Comparison of ENCODE assay signal across 13 cellular contexts in the genomic region with DNA sequence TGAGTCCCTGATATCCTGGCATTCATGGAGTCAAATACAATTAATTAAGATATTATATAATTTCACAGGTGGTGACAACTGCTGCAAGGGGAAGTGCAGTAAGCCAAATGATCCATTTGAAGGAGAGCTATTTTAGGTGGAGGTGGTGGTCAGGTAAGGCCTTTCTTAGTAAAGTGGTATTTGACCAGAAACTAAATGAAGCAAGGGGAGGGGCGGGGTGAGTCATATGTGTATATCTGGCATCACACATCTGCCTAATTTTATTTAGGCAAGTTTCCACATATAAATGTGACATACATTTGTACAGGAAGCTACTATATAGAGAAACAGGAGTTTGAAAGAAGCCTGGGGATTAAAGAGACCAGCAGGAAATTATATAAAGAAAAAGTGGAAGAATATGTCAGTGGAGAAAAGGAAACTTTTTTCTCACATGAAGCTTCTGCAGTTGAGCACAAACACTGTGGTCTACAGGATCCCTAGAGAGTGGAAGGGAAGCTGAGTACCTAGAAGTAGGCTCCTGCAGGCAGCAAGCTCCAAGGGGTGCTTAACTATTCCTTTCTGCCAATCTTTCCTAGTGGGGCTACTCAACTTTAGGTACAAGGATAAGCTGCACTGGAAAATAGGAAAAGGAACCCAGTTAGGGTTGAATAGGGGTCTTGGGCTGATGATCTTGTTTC.
DNase-seq lines count a peak whose midpoint lies in the region; ATAC-seq and TF ChIP-seq lines count a peak whose summit lies in the region.
"Had no signal": no experiment of that assay in that cellular context is flagged by ENCODE, and none has a peak within 500 bp of the region (broad histone marks: within the 10 kb centered on the region; RNA-seq: fewer than 3 reads in every experiment).

No MANE protein-coding gene starts in this region.

- H3K9me1 ChIP-seq in IMR-90 (ENCODE audit: insufficient read depth, low read length), result peaks cover 11% of the 10 kb centered on the region

- H2BK15ac ChIP-seq in IMR-90 (ENCODE audit: low read depth, low read length), result no peak overlapping the region

- DNase-seq in IMR-90 (no peak), foreskin keratinocyte (peak in 1 of 2 donors; percentile 52), NCI-H345 (lab: John Stamatoyannopoulos, UW) (no peak), NCI-H2107 (lab: John Stamatoyannopoulos, UW) (no peak), superior temporal gyrus (ENCODE audit: extremely low spot score) (no peak), inferior parietal cortex (ENCODE audit: extremely low spot score) (no peak)
- DNase-seq: activated CD4-positive, alpha-beta memory T cell treated with anti-CD3 and anti-CD28 coated beads for 36 hours; activated gamma-delta T cell treated with Interleukin-2 at 50 U/mL for 16 hours; erythroblast; uterus had no signal

- H2AFZ ChIP-seq in ACC112 (ENCODE audit: low read length, unreplicated experiment), result no peak overlapping the region
- no peak overlapping the region for H2AFZ ChIP-seq in IMR-90 (replicated peaks; ENCODE audit: low read length, poor library complexity)
- H2AFZ ChIP-seq: parathyroid adenoma had no signal

- 0 out of 2 replicates have a peak overlapping the region, but pooled peaks have one; percentile 34 for H2BK20ac ChIP-seq in IMR-90 (ENCODE audit: low read depth, low read length)

- H4K8ac ChIP-seq in IMR-90 (ENCODE audit: low read depth in 2 of 2, low read length in 2 of 2), result no peak overlapping the region

- H2AK9ac ChIP-seq in IMR-90 (replicated peaks; ENCODE audit: low read depth, low read length, poor library complexity), result no peak overlapping the region

- no peak overlapping the region; the same call in 1 of the 2 replicates for H3K23ac ChIP-seq in IMR-90 (ENCODE audit: low read depth, low read length)

- CTCF ChIA-PET in IMR-90 (lab: Yijun Ruan, JAX), result interaction anchor here (0.6 to 1.5 kb wide), 3 partner anchors 13 to 187 kb away, joined by 3 to 6 read pairs (median 4); no protein-coding TSS in a partner anchor

- H4K5ac ChIP-seq in IMR-90 (ENCODE audit: low read depth, low read length), result no peak overlapping the region

- TF ChIP-seq RAD21 in IMR-90 (IDR thresholded peaks at IDR 0.05; ENCODE audit: low read length), result no peak

- dilution Hi-C loops in IMR-90 (cut with HindIII; ENCODE audit: low sequenced_read_pairs, unreplicated experiment), result no loop called here

- no peak overlapping the region for H3K18ac ChIP-seq in IMR-90 (ENCODE audit: low read depth, low read length)

- no peak overlapping the region for H3K4me2 ChIP-seq in IMR-90 (ENCODE audit: low read depth, low read length)

- in situ Hi-C loops in IMR-90 (cut with MboI; ENCODE audit: low sequenced_read_pairs), result loop anchor here (5.0 to 25.0 kb wide), 2 partner anchors 124 to 699 kb away; no protein-coding TSS in a partner anchor

- H2AK5ac ChIP-seq in IMR-90 (ENCODE audit: low read depth, low read length), result no peak overlapping the region

- H3K79me2 ChIP-seq in ACC112 (ENCODE audit: control insufficient read depth, insufficient read depth, low read length, unreplicated experiment), result peaks cover 42% of the 10 kb centered on the region
- H3K79me2 ChIP-seq: parathyroid adenoma had no signal

- no peak overlapping the region for H2BK5ac ChIP-seq in IMR-90 (ENCODE audit: low read depth, low read length, poor library complexity, severe bottlenecking)

- H3K56ac ChIP-seq in IMR-90 (ENCODE audit: extremely low read depth, insufficient read depth, low read length), result no peak overlapping the region

- H3K9me3 ChIP-seq in IMR-90 (ENCODE audit: control insufficient read depth, insufficient read depth, low read length), result no peaks in the 10 kb centered on the region
- H3K9me3 ChIP-seq: uterus had no signal

- intact Hi-C loops in IMR-90 (cut with micrococcal nuclease), result no loop called here

- H3K4me3 ChIP-seq in ACC112 (ENCODE audit: low read depth, low read length) (no peak overlapping the region), IMR-90 (ENCODE audit: insufficient read depth, low read depth, low read length) (no peak overlapping the region)
- H3K4me3 ChIP-seq: uterus had no signal

- H3K79me1 ChIP-seq in IMR-90 (ENCODE audit: low read depth in 1 of 2, low read length in 2 of 2), result peaks cover 28 to 51% of the 10 kb centered on the region in 2 experiments

- no peak overlapping the region for H2BK120ac ChIP-seq in IMR-90 (ENCODE audit: low read depth, low read length)

- POLR2A ChIA-PET in IMR-90 (lab: Charles Lee; ENCODE audit: unreplicated experiment), result no interaction called here

- H3K36me3 ChIP-seq in ACC112 (ENCODE audit: insufficient read depth, low read length), result peaks cover 5% of the 10 kb centered on the region; the same call in 1 of the 2 replicates
- H3K36me3 ChIP-seq in IMR-90 (ENCODE audit: control insufficient read depth, insufficient read depth, low read length), result 0 out of 2 replicates have a peak, but pooled peaks cover 3% of the 10 kb centered on the region
- H3K36me3 ChIP-seq: uterus had no signal

- TF ChIP-seq POLR2A in IMR-90 (IDR thresholded peaks at IDR 0.05; ENCODE audit: low read depth, low read length), result no peak

- BruUV-seq in IMR-90 (replicated peaks; lab: Mats Ljungman, UMichigan), result no TSS peak

- peaks cover 71% of the 10 kb centered on the region for H3K4me1 ChIP-seq in ACC112 (ENCODE audit: control insufficient read depth, insufficient read depth, low read length, unreplicated experiment)
- H3K4me1 ChIP-seq in IMR-90 (ENCODE audit: control insufficient read depth, insufficient read depth, low read length), result peaks cover 19% of the 10 kb centered on the region
- H3K4me1 ChIP-seq in foreskin keratinocyte, result peaks cover 44% of the 10 kb centered on the region
- H3K4me1 ChIP-seq: uterus had no signal

- peak; percentile 51 for ATAC-seq in GM21423 (IDR thresholded peaks at IDR 0.05; ENCODE audit: unreplicated experiment)
- ATAC-seq in IMR-90 (ENCODE audit: low read depth), result no peak
- peak; percentile 47 for ATAC-seq in foreskin keratinocyte

- no peak for TF ChIP-seq CTCF in IMR-90 (conservative IDR thresholded peaks at IDR 0.05; ENCODE audit: low read depth, low read length)
- no peak for TF ChIP-seq CTCF in foreskin keratinocyte (conservative IDR thresholded peaks at IDR 0.05)

- no peaks in the 10 kb centered on the region for H3K27me3 ChIP-seq in ACC112 (ENCODE audit: insufficient read depth, low read length)
- no peaks in the 10 kb centered on the region for H3K27me3 ChIP-seq in IMR-90 (ENCODE audit: control insufficient read depth, insufficient read depth, low read length)
- H3K27me3 ChIP-seq in foreskin keratinocyte, result no peaks in the 10 kb centered on the region
- H3K27me3 ChIP-seq: uterus had no signal

- no peak overlapping the region for H3K14ac ChIP-seq in IMR-90 (replicated peaks; ENCODE audit: low read depth, low read length)

- no CpG with 5 or more reads among the region's 1 CpG for WGBS in IMR-90 (ENCODE audit: extremely low coverage in 2 of 2, insufficient read length in 1 of 2), 2 experiments

- peak overlapping the region; percentile 71 for H3K27ac ChIP-seq in ACC112 (ENCODE audit: low read depth, low read length)
- no peak overlapping the region for H3K27ac ChIP-seq in IMR-90 (ENCODE audit: insufficient read depth, low read length)
- peak overlapping the region; percentile 63 for H3K27ac ChIP-seq in foreskin keratinocyte
- H3K27ac ChIP-seq: parathyroid adenoma, uterus had no signal

- H4K20me1 ChIP-seq in IMR-90 (ENCODE audit: insufficient read depth, low read length), result no peaks in the 10 kb centered on the region

- H3K9ac ChIP-seq in IMR-90 (ENCODE audit: low read depth, low read length), result no peak overlapping the region
- H3K9ac ChIP-seq: parathyroid adenoma had no signal

- H3K4ac ChIP-seq in IMR-90 (ENCODE audit: low read depth, low read length), result no peak overlapping the region; the same call in 1 of the 2 replicates

- H4K91ac ChIP-seq in IMR-90 (ENCODE audit: insufficient read depth, low read depth, low read length), result no peak overlapping the region

TF ChIP-seq in IMR-90, 13 proteins besides CTCF, POLR2A, EP300 and RAD21:
- TF ChIP-seq CEBPB (IDR thresholded peaks at IDR 0.05; ENCODE audit: low read depth, low read length) (no peak), BHLHE40 (IDR thresholded peaks at IDR 0.05; ENCODE audit: low read depth, low read length) (no peak), MAZ (IDR thresholded peaks at IDR 0.05; ENCODE audit: borderline replicate concordance, low read depth, low read length) (no peak), MXI1 (IDR thresholded peaks at IDR 0.05; ENCODE audit: borderline replicate concordance, low read depth, low read length) (no peak), NFE2L2 (IDR thresholded peaks at IDR 0.05; ENCODE audit: low read depth, low read length) (no peak), FOS (IDR thresholded peaks at IDR 0.05; ENCODE audit: low read depth, low read length) (no peak)
- TF ChIP-seq, protein P1, sequence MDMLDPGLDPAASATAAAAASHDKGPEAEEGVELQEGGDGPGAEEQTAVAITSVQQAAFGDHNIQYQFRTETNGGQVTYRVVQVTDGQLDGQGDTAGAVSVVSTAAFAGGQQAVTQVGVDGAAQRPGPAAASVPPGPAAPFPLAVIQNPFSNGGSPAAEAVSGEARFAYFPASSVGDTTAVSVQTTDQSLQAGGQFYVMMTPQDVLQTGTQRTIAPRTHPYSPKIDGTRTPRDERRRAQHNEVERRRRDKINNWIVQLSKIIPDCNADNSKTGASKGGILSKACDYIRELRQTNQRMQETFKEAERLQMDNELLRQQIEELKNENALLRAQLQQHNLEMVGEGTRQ (IDR thresholded peaks at IDR 0.05; ENCODE audit: low read depth, low read length), result no peak
